Comparison of ENCODE assay signal across 15 cellular contexts in the genomic region with DNA sequence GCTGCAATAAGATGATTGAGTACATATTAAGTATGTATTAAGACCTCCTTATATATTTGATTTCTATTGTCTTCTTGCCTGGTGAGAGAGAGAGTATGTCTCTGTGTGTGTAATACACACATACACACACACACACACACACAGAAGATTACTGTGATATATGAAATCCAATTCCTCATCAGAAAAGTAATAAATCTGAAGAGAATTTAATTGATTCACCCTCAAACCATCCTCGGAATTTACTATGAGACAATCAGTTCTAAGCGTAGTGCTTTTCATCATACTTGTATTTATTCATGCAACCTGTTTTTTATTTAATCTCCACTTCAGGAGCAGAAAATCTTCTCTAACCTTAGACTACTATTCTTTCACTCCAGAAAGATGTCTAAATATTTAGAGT.
DNase-seq lines count a peak whose midpoint lies in the region; ATAC-seq and TF ChIP-seq lines count a peak whose summit lies in the region.
"Had no signal": no experiment of that assay in that cellular context is flagged by ENCODE, and none has a peak within 500 bp of the region (broad histone marks: within the 10 kb centered on the region; RNA-seq: fewer than 3 reads in every experiment).

No MANE protein-coding gene starts in this region.

- no peaks in the 10 kb centered on the region for H3K36me3 ChIP-seq in HCT116 (ENCODE audit: control insufficient read depth in 1 of 2, insufficient read depth in 2 of 2, low read length in 2 of 2)
- no peaks in the 10 kb centered on the region for H3K36me3 ChIP-seq in adipocyte (ENCODE audit: control insufficient read depth, insufficient read depth, low read length, severe bottlenecking)
- no peaks in the 10 kb centered on the region for H3K36me3 ChIP-seq in tibial nerve
- H3K36me3 ChIP-seq: BE2C had no signal

- TF ChIP-seq CTCF in HCT116 (IDR thresholded peaks at IDR 0.05 in 2 of 3, conservative IDR thresholded peaks at IDR 0.05 in 1 of 3; ENCODE audit: borderline replicate concordance in 1 of 3, insufficient read depth in 1 of 3, low read depth in 2 of 3, low read length in 2 of 3) (no peak), fibroblast of pulmonary artery (IDR thresholded peaks at IDR 0.05; ENCODE audit: low read length, missing control alignments) (no peak), tibial nerve (IDR thresholded peaks at IDR 0.05) (no peak)

- TF ChIP-seq EP300 in tibial nerve (IDR thresholded peaks at IDR 0.05), result no peak

- no peaks in the 10 kb centered on the region for H3K9me2 ChIP-seq in HCT116 (ENCODE audit: insufficient read depth)

- DNase-seq in HCT116 (ENCODE audit: low read depth, low spot score) (no peak), adipocyte (ENCODE audit: low read depth) (peak; percentile 2), fibroblast of pulmonary artery (ENCODE audit: low read depth) (peak; percentile 27), tibial nerve (ENCODE audit: low spot score in 2 of 2) (no peak), DMS 273 treated with DMSO at 0.1 percent for 48 hours (lab: John Stamatoyannopoulos, UW) (no peak), T-helper 1 cell (no peak), NCI-H1694 (lab: John Stamatoyannopoulos, UW) (no peak)
- DNase-seq: BE2C; CD4-positive, alpha-beta memory T cell; H7; NCI-H1048; NCI-H2107; NCI-H345; NCI-H526 treated with DMSO at 0.1 percent for 48 hours; OCI-M1 had no signal

- H2AFZ ChIP-seq in HCT116 (ENCODE audit: low read depth, low read length, poor library complexity, severe bottlenecking), result peak overlapping the region; percentile 30

- intact Hi-C loops in HCT116 (cut with micrococcal nuclease), result no loop called here

- H3K4me3 ChIP-seq in HCT116 (replicated peaks in 1 of 2; ENCODE audit: low read depth in 1 of 2, low read length in 2 of 2), result no peak overlapping the region
- no peak overlapping the region for H3K4me3 ChIP-seq in adipocyte (ENCODE audit: low read length)
- H3K4me3 ChIP-seq in fibroblast of pulmonary artery (replicated peaks; ENCODE audit: low read depth, low read length), result no peak overlapping the region
- no peak overlapping the region for H3K4me3 ChIP-seq in tibial nerve

- H3K27ac ChIP-seq in HCT116 (ENCODE audit: low read depth, low read length) (no peak overlapping the region), tibial nerve (no peak overlapping the region)

- H3K4me1 ChIP-seq in HCT116 (ENCODE audit: control insufficient read depth in 1 of 2, insufficient read depth in 2 of 2, low read length in 2 of 2) (no peaks in the 10 kb centered on the region), adipocyte (ENCODE audit: control insufficient read depth, insufficient read depth, low read length) (peaks cover 4% of the 10 kb centered on the region), tibial nerve (no peaks in the 10 kb centered on the region)
- H3K4me1 ChIP-seq: BE2C had no signal

- BruUV-seq in HCT116 (replicated peaks; lab: Mats Ljungman, UMichigan), result no TSS peak

- H4K20me1 ChIP-seq in HCT116 (ENCODE audit: insufficient read depth), result no peaks in the 10 kb centered on the region

- TF ChIP-seq RAD21 in HCT116 (IDR thresholded peaks at IDR 0.05; ENCODE audit: low read depth), result no peak

- 49 to 50% methylated on average over 2 of the region's 2 CpGs for WGBS in tibial nerve, 2 donors

- RAD21 ChIA-PET in HCT116 (lab: Charles Lee; ENCODE audit: low non-redundant PET in 1 of 2, low total read pairs in 2 of 2, uncharacterized antibody in 2 of 2, unreplicated experiment in 2 of 2), result no interaction called here

- H3K79me2 ChIP-seq in HCT116 (ENCODE audit: insufficient read depth, low read length), result no peaks in the 10 kb centered on the region

- H3K4me2 ChIP-seq in HCT116 (ENCODE audit: low read length), result no peak overlapping the region

- H3K27me3 ChIP-seq in HCT116 (ENCODE audit: insufficient read depth, low read length) (no peaks in the 10 kb centered on the region), adipocyte (replicated peaks; ENCODE audit: control insufficient read depth, insufficient read depth, low read length) (no peaks in the 10 kb centered on the region), tibial nerve (no peaks in the 10 kb centered on the region)
- H3K27me3 ChIP-seq: BE2C had no signal

- H3K9me3 ChIP-seq in HCT116 (ENCODE audit: control insufficient read depth in 1 of 2, insufficient read depth in 1 of 2, low read depth in 1 of 2, low read length in 2 of 2) (no peaks in the 10 kb centered on the region), adipocyte (ENCODE audit: control insufficient read depth, low read length) (no peaks in the 10 kb centered on the region), tibial nerve (no peaks in the 10 kb centered on the region)
- H3K9me3 ChIP-seq: BE2C had no signal

- POLR2A ChIA-PET in HCT116 (lab: Charles Lee), result no interaction called here

- no peak for ATAC-seq in HCT116

- no peak overlapping the region for H3K9ac ChIP-seq in HCT116 (ENCODE audit: low read length)
- no peak overlapping the region for H3K9ac ChIP-seq in adipocyte (ENCODE audit: low read length)

- TF ChIP-seq POLR2A in HCT116 (IDR thresholded peaks at IDR 0.05; ENCODE audit: borderline replicate concordance, extremely low read depth, insufficient read depth, insufficient read length) (no peak), tibial nerve (IDR thresholded peaks at IDR 0.05) (no peak)

- CTCF ChIA-PET in HCT116 (lab: Charles Lee), result no interaction called here

TF ChIP-seq in HCT116, 20 proteins besides CTCF, POLR2A, EP300 and RAD21:
- no peak for TF ChIP-seq FOSL1 (IDR thresholded peaks at IDR 0.05; ENCODE audit: low read depth)
- no peak for TF ChIP-seq SRF (IDR thresholded peaks at IDR 0.05; ENCODE audit: low read depth)
- no peak for TF ChIP-seq EZH2phosphoT487 (IDR thresholded peaks at IDR 0.05; ENCODE audit: borderline replicate concordance)
- TF ChIP-seq TCF7L2 (IDR thresholded peaks at IDR 0.05; ENCODE audit: borderline replicate concordance, extremely low read depth, insufficient read depth, insufficient read length), result no peak
- no peak for TF ChIP-seq JUND (IDR thresholded peaks at IDR 0.05)
- TF ChIP-seq, protein P1, sequence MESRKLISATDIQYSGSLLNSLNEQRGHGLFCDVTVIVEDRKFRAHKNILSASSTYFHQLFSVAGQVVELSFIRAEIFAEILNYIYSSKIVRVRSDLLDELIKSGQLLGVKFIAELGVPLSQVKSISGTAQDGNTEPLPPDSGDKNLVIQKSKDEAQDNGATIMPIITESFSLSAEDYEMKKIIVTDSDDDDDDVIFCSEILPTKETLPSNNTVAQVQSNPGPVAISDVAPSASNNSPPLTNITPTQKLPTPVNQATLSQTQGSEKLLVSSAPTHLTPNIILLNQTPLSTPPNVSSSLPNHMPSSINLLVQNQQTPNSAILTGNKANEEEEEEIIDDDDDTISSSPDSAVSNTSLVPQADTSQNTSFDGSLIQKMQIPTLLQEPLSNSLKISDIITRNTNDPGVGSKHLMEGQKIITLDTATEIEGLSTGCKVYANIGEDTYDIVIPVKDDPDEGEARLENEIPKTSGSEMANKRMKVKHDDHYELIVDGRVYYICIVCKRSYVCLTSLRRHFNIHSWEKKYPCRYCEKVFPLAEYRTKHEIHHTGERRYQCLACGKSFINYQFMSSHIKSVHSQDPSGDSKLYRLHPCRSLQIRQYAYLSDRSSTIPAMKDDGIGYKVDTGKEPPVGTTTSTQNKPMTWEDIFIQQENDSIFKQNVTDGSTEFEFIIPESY (IDR thresholded peaks at IDR 0.05; ENCODE audit: extremely low read depth, insufficient replicate concordance, low read length), result no peak
- no peak for TF ChIP-seq YY1 (IDR thresholded peaks at IDR 0.05; ENCODE audit: extremely low read depth, insufficient replicate concordance, low read depth, low read length)

Comparison
In these comparisons a context has a peak if more than half of its experiments do, and no peak if none do; other contexts are left out.
1. DNase-seq: peak in adipocyte (single experiment) and fibroblast of pulmonary artery (single experiment); none in HCT116 (single experiment), tibial nerve (0 of 2), DMS 273 treated with DMSO at 0.1 percent for 48 hours (single experiment), T-helper 1 cell (0 of 5) and NCI-H1694 (single experiment).